ENCODE assay signal across 10 cellular contexts in the genomic region with DNA sequence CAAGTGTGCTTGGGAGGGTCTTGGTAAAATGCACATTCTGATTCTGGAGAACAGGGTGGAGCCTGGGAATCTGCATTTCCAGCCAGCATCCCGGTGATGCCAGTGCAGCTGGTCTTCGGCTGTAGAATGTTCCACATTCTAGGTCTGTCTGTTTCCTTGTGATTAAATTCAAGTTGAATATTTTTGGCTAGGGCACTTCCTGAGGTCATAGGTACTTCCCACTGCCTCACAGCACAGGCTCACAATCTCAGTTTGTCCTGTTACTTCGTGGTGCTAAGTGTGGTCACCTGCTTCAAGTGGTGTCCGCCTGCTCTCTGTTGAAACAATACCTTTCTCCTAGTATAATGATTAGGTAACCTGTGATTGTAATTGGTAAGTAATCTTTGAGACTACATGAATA. TPM values are rescaled to one million over a fixed set of nuclear protein-coding genes. Genes with fewer than 3 reads are reported as not detected.
DNase-seq lines count a peak whose midpoint lies in the region; ATAC-seq and TF ChIP-seq lines count a peak whose summit lies in the region.
"Had no signal": no experiment of that assay in that cellular context is flagged by ENCODE, and none has a peak within 500 bp of the region (broad histone marks: within the 10 kb centered on the region; RNA-seq: fewer than 3 reads in every experiment).

No MANE protein-coding gene starts in this region.

- intact Hi-C loops in activated CD8-positive, alpha-beta T cell treated with anti-CD3 and anti-CD28 coated beads for 36 hours (cut with micrococcal nuclease), result no loop called here

- no peaks in the 10 kb centered on the region for H3K9me3 Mint-ChIP-seq in activated CD8-positive, alpha-beta T cell treated with anti-CD3 and anti-CD28 coated beads for 36 hours

- H3K27me3 ChIP-seq in skeletal muscle tissue (ENCODE audit: control insufficient read depth in 3 of 3, insufficient read depth in 3 of 3, low read length in 3 of 3), result no peaks in the 10 kb centered on the region

- POLR2A ChIA-PET in activated CD8-positive, alpha-beta T cell treated with anti-CD3 and anti-CD28 coated beads for 36 hours (lab: Charles Lee), result no interaction called here

- H3K9ac ChIP-seq in skeletal muscle tissue (ENCODE audit: low read depth in 1 of 3, low read length in 3 of 3), result no peak overlapping the region

- no peaks in the 10 kb centered on the region for H3K9me3 ChIP-seq in skeletal muscle tissue (ENCODE audit: control insufficient read depth in 3 of 3, low read length in 3 of 3)

- no peak overlapping the region for H3K27ac Mint-ChIP-seq in activated CD8-positive, alpha-beta T cell treated with anti-CD3 and anti-CD28 coated beads for 36 hours

- no peak overlapping the region for H3K4me3 Mint-ChIP-seq in activated CD8-positive, alpha-beta T cell treated with anti-CD3 and anti-CD28 coated beads for 36 hours

- peaks cover 29 to 40% (median 30%) of the 10 kb centered on the region in 3 donors for H3K4me1 ChIP-seq in skeletal muscle tissue (ENCODE audit: control insufficient read depth in 3 of 3, insufficient read depth in 3 of 3, low read length in 3 of 3)

- no peaks in the 10 kb centered on the region for H3K27me3 Mint-ChIP-seq in activated CD8-positive, alpha-beta T cell treated with anti-CD3 and anti-CD28 coated beads for 36 hours

- DNase-seq in HK-2 (ENCODE audit: unreplicated experiment) (peak; percentile 33), astrocyte of the spinal cord (ENCODE audit: low read depth, low spot score) (peak; percentile 39), iPS-NIHi7 (ENCODE audit: extremely low spot score) (peak; percentile 10)
- DNase-seq in stimulated activated CD4-positive, alpha-beta T cell treated with anti-CD3 and anti-CD28 coated beads, Interleukin-4, amount 100 ng/mL, for 24 hours, result no peak
- DNase-seq in activated CD8-positive, alpha-beta T cell treated with anti-CD3 and anti-CD28 coated beads for 36 hours, result no peak
- DNase-seq: activated CD4-positive, alpha-beta T cell treated with anti-CD3 and anti-CD28 coated beads, Interleukin-2, amount 50 U/mL, for 48 hours; NCI-H82 had no signal

- ATAC-seq in activated CD8-positive, alpha-beta T cell treated with anti-CD3 and anti-CD28 coated beads for 36 hours, result no peak
- ATAC-seq in GM19452 (IDR thresholded peaks at IDR 0.05; ENCODE audit: unreplicated experiment), result no peak
- no peak for ATAC-seq in HG03097 (IDR thresholded peaks at IDR 0.05; ENCODE audit: low FRiP score, unreplicated experiment)

- CTCF ChIA-PET in activated CD8-positive, alpha-beta T cell treated with anti-CD3 and anti-CD28 coated beads for 36 hours (lab: Charles Lee), result no interaction called here

- H3K4me3 ChIP-seq in astrocyte of the spinal cord (ENCODE audit: low read depth, low read length) (no peak overlapping the region), skeletal muscle tissue (ENCODE audit: low read length in 3 of 3) (no peak overlapping the region)

- H3K4me1 Mint-ChIP-seq in activated CD8-positive, alpha-beta T cell treated with anti-CD3 and anti-CD28 coated beads for 36 hours (ENCODE audit: low read depth), result peaks cover 46% of the 10 kb centered on the region

- peak overlapping the region; percentile 18 for H3K27ac ChIP-seq in skeletal muscle tissue (ENCODE audit: low read depth, low read length)

- in situ Hi-C loops in astrocyte of the spinal cord (cut with HindIII; ENCODE audit: low sequenced_read_pairs), result no loop called here

- H3K36me3 Mint-ChIP-seq in activated CD8-positive, alpha-beta T cell treated with anti-CD3 and anti-CD28 coated beads for 36 hours (ENCODE audit: low read depth), result no peaks in the 10 kb centered on the region

- no peaks in the 10 kb centered on the region for H3K36me3 ChIP-seq in skeletal muscle tissue (ENCODE audit: control insufficient read depth in 3 of 3, insufficient read depth in 3 of 3, low read length in 3 of 3)

- TF ChIP-seq CTCF in astrocyte of the spinal cord (IDR thresholded peaks at IDR 0.05; ENCODE audit: low read depth, low read length), result no peak
- no peak for TF ChIP-seq CTCF in activated CD8-positive, alpha-beta T cell treated with anti-CD3 and anti-CD28 coated beads for 36 hours (IDR thresholded peaks at IDR 0.05)

RNA-seq across cellular contexts. Expression of a gene that starts 40.1 kb away (rescaled TPM):
- total RNA-seq in skeletal muscle tissue, result 80.9 TPM
- 10 to 100 TPM; 26.3 to 28.4 TPM for total RNA-seq in activated CD8-positive, alpha-beta T cell treated with anti-CD3 and anti-CD28 coated beads for 36 hours

Comparison
In these comparisons a context has a peak if more than half of its experiments do, and no peak if none do; other contexts are left out.
1. DNase-seq: peak in HK-2 (single experiment), astrocyte of the spinal cord (single experiment) and iPS-NIHi7 (single experiment); none in stimulated activated CD4-positive, alpha-beta T cell treated with anti-CD3 and anti-CD28 coated beads, Interleukin-4, amount 100 ng/mL, for 24 hours (single experiment) and activated CD8-positive, alpha-beta T cell treated with anti-CD3 and anti-CD28 coated beads for 36 hours (single experiment).